ENCODE assay signal across 1 cellular context in the genomic region with DNA sequence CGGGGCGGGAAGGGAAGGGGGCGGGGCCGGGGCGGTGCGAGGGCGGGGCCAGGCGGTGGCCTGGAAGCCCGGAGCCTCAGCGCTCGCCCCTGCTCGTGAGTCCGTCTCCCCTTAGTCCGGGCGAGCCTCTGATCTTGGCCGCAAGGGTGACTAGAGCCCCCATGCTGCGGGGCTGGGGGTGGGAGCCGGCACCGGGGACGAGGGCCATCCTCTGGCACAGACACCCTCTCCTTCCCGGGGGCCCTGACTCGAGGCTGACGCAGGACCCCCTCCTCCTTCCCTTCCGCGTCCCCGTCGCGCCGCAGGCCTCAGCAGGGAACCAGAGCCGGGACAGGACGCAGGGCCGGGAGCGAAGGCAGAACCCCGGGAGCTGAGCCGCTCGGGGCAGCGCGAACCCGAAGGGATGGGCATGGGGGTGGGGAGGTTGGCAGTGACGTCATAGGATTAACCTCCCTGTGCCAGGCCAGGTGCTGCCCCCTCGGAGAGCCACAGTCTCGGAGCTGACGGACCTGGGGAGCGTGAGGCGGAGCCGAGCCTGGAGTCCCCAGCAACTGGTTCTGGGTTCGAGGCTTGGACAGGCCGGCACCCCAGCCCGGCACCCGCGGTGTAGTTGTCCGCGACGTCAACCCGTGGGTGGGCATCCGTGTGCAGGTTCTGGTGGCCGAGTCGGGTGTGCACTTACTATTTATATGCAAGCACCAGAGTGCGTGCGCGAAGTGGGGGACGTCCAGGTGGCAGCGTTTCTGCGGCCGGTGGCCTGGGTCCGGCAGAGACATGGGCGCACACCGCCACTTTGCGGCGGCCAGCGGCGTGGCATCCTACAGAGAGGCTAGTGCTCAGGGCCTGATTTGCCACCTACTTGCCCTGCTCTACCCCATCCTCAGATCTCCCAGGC.
TF ChIP-seq lines count a peak whose summit lies in the region.

No MANE protein-coding gene starts in this region.

TF ChIP-seq in HepG2, 621 proteins besides CTCF, POLR2A, EP300 and RAD21 (continued from another document and continues in another):
- TF ChIP-seq, protein P1, sequence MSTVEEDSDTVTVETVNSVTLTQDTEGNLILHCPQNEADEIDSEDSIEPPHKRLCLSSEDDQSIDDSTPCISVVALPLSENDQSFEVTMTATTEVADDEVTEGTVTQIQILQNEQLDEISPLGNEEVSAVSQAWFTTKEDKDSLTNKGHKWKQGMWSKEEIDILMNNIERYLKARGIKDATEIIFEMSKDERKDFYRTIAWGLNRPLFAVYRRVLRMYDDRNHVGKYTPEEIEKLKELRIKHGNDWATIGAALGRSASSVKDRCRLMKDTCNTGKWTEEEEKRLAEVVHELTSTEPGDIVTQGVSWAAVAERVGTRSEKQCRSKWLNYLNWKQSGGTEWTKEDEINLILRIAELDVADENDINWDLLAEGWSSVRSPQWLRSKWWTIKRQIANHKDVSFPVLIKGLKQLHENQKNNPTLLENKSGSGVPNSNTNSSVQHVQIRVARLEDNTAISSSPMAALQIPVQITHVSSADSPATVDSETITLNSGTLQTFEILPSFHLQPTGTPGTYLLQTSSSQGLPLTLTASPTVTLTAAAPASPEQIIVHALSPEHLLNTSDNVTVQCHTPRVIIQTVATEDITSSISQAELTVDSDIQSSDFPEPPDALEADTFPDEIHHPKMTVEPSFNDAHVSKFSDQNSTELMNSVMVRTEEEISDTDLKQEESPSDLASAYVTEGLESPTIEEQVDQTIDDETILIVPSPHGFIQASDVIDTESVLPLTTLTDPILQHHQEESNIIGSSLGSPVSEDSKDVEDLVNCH (CRISPR knock-in tag; IDR thresholded peaks at IDR 0.05) = no peak
- TF ChIP-seq CHCHD3 (CRISPR knock-in tag; IDR thresholded peaks at IDR 0.05) = 0 out of 2 replicates have a peak, but pooled peaks have one; percentile 57
- TF ChIP-seq SRY (CRISPR knock-in tag; IDR thresholded peaks at IDR 0.05) = peak; percentile 57; the same call in 1 of the 2 replicates
- TF ChIP-seq ZNF607 (CRISPR knock-in tag; IDR thresholded peaks at IDR 0.05; ENCODE audit: borderline replicate concordance) = peak; percentile 82
- TF ChIP-seq GTF3A (CRISPR knock-in tag; conservative IDR thresholded peaks at IDR 0.05) = no peak; the same call in 1 of the 2 replicates
- TF ChIP-seq MBNL3 (CRISPR knock-in tag; conservative IDR thresholded peaks at IDR 0.05) = no peak
- TF ChIP-seq HNRNPUL1 (IDR thresholded peaks at IDR 0.05; ENCODE audit: low read depth, low read length) = no peak
- no peak for TF ChIP-seq HES4 (CRISPR knock-in tag; IDR thresholded peaks at IDR 0.05; ENCODE audit: borderline replicate concordance)
- no peak for TF ChIP-seq SIX4 (CRISPR knock-in tag; IDR thresholded peaks at IDR 0.05)
- TF ChIP-seq ZNF510 (CRISPR knock-in tag; IDR thresholded peaks at IDR 0.05; ENCODE audit: low read depth) = peak; percentile 90; the same call in 1 of the 2 replicates
- peak; percentile 43; the same call in 1 of the 2 replicates for TF ChIP-seq SP5 (CRISPR knock-in tag; IDR thresholded peaks at IDR 0.05; ENCODE audit: borderline replicate concordance, low read depth)
- no peak for TF ChIP-seq ZSCAN12 (CRISPR knock-in tag; IDR thresholded peaks at IDR 0.05)
- peak; percentile 25; the same call in 1 of the 2 replicates for TF ChIP-seq RNF2 (conservative IDR thresholded peaks at IDR 0.05; ENCODE audit: low read depth)
- TF ChIP-seq FIP1L1 (IDR thresholded peaks at IDR 0.05; ENCODE audit: borderline replicate concordance, insufficient read depth, low read depth, low read length) = 0 out of 2 replicates have a peak, but pooled peaks have one; percentile 39
- no peak for TF ChIP-seq HNRNPH1 (optimal IDR thresholded peaks at IDR 0.05; ENCODE audit: low read depth, low read length)
- TF ChIP-seq RFX5 (IDR thresholded peaks at IDR 0.05; ENCODE audit: low read depth, low read length) = no peak
- TF ChIP-seq PRPF4 (IDR thresholded peaks at IDR 0.05; ENCODE audit: low read depth, low read length, poor library complexity, severe bottlenecking) = no peak
- no peak for TF ChIP-seq KLF9 (CRISPR knock-in tag; IDR thresholded peaks at IDR 0.05; ENCODE audit: low read depth)
- no peak; the same call in 1 of the 2 replicates for TF ChIP-seq ZNF766 (CRISPR knock-in tag; IDR thresholded peaks at IDR 0.05; ENCODE audit: borderline replicate concordance)
- TF ChIP-seq, protein P2, sequence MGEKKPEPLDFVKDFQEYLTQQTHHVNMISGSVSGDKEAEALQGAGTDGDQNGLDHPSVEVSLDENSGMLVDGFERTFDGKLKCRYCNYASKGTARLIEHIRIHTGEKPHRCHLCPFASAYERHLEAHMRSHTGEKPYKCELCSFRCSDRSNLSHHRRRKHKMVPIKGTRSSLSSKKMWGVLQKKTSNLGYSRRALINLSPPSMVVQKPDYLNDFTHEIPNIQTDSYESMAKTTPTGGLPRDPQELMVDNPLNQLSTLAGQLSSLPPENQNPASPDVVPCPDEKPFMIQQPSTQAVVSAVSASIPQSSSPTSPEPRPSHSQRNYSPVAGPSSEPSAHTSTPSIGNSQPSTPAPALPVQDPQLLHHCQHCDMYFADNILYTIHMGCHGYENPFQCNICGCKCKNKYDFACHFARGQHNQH (CRISPR knock-in tag; IDR thresholded peaks at IDR 0.05) = peak; percentile 49; the same call in 1 of the 2 replicates
- peak; percentile 64; the same call in 1 of the 2 replicates for TF ChIP-seq ZNF589 (CRISPR knock-in tag; conservative IDR thresholded peaks at IDR 0.05)
- TF ChIP-seq MAFF (IDR thresholded peaks at IDR 0.05; ENCODE audit: low read depth, low read length) = no peak
- no peak for TF ChIP-seq ZNF253 (CRISPR knock-in tag; IDR thresholded peaks at IDR 0.05; ENCODE audit: borderline replicate concordance)
- TF ChIP-seq TCF7 (IDR thresholded peaks at IDR 0.05; ENCODE audit: low read depth) = no peak
- TF ChIP-seq NCOA2 (CRISPR knock-in tag; IDR thresholded peaks at IDR 0.05) = no peak
- no peak for TF ChIP-seq DR1 (CRISPR knock-in tag; IDR thresholded peaks at IDR 0.05)
- no peak; the same call in 1 of the 2 replicates for TF ChIP-seq ETV5 (CRISPR knock-in tag; IDR thresholded peaks at IDR 0.05; ENCODE audit: borderline replicate concordance)
- TF ChIP-seq NCOA5 (CRISPR knock-in tag; IDR thresholded peaks at IDR 0.05) = no peak
- peak; percentile 94 for TF ChIP-seq FOXC1 (CRISPR knock-in tag; IDR thresholded peaks at IDR 0.05; ENCODE audit: borderline replicate concordance)
- no peak for TF ChIP-seq BRCA1 (CRISPR knock-in tag; IDR thresholded peaks at IDR 0.05)
- no peak for TF ChIP-seq ZSCAN25 (CRISPR knock-in tag; IDR thresholded peaks at IDR 0.05)
- TF ChIP-seq, protein P3, sequence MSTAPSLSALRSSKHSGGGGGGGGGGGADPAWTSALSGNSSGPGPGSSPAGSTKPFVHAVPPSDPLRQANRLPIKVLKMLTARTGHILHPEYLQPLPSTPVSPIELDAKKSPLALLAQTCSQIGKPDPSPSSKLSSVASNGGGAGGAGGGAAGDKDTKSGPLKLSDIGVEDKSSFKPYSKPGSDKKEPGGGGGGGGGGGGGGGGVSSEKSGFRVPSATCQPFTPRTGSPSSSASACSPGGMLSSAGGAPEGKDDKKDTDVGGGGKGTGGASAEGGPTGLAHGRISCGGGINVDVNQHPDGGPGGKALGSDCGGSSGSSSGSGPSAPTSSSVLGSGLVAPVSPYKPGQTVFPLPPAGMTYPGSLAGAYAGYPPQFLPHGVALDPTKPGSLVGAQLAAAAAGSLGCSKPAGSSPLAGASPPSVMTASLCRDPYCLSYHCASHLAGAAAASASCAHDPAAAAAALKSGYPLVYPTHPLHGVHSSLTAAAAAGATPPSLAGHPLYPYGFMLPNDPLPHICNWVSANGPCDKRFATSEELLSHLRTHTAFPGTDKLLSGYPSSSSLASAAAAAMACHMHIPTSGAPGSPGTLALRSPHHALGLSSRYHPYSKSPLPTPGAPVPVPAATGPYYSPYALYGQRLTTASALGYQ (CRISPR knock-in tag; IDR thresholded peaks at IDR 0.05) = no peak
- TF ChIP-seq POLR2AphosphoS2 (IDR thresholded peaks at IDR 0.05; ENCODE audit: low read depth, low read length) = no peak
- no peak for TF ChIP-seq GATAD1 (CRISPR knock-in tag; IDR thresholded peaks at IDR 0.05)
- no peak for TF ChIP-seq NR2F6 (IDR thresholded peaks at IDR 0.05)
- TF ChIP-seq NR2F6 (CRISPR knock-in tag; IDR thresholded peaks at IDR 0.05) = 0 out of 2 replicates have a peak, but pooled peaks have one; percentile 8
- TF ChIP-seq, protein P4, sequence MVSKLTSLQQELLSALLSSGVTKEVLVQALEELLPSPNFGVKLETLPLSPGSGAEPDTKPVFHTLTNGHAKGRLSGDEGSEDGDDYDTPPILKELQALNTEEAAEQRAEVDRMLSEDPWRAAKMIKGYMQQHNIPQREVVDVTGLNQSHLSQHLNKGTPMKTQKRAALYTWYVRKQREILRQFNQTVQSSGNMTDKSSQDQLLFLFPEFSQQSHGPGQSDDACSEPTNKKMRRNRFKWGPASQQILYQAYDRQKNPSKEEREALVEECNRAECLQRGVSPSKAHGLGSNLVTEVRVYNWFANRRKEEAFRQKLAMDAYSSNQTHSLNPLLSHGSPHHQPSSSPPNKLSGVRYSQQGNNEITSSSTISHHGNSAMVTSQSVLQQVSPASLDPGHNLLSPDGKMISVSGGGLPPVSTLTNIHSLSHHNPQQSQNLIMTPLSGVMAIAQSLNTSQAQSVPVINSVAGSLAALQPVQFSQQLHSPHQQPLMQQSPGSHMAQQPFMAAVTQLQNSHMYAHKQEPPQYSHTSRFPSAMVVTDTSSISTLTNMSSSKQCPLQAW (CRISPR knock-in tag; IDR thresholded peaks at IDR 0.05) = peak; percentile 90
- no peak for TF ChIP-seq MED13 (CRISPR knock-in tag; IDR thresholded peaks at IDR 0.05)
- TF ChIP-seq, protein P5, sequence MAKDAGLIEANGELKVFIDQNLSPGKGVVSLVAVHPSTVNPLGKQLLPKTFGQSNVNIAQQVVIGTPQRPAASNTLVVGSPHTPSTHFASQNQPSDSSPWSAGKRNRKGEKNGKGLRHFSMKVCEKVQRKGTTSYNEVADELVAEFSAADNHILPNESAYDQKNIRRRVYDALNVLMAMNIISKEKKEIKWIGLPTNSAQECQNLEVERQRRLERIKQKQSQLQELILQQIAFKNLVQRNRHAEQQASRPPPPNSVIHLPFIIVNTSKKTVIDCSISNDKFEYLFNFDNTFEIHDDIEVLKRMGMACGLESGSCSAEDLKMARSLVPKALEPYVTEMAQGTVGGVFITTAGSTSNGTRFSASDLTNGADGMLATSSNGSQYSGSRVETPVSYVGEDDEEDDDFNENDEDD (CRISPR knock-in tag; IDR thresholded peaks at IDR 0.05; ENCODE audit: borderline replicate concordance) = no peak
- TF ChIP-seq ZNF567 (CRISPR knock-in tag; IDR thresholded peaks at IDR 0.05; ENCODE audit: borderline replicate concordance) = no peak; the same call in 1 of the 2 replicates
- TF ChIP-seq ZNF746 (CRISPR knock-in tag; IDR thresholded peaks at IDR 0.05) = peak; percentile 70
- TF ChIP-seq ARNT2 (CRISPR knock-in tag; IDR thresholded peaks at IDR 0.05; ENCODE audit: low read depth) = peak; percentile 60
- TF ChIP-seq, protein P6, sequence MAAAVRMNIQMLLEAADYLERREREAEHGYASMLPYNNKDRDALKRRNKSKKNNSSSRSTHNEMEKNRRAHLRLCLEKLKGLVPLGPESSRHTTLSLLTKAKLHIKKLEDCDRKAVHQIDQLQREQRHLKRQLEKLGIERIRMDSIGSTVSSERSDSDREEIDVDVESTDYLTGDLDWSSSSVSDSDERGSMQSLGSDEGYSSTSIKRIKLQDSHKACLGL (CRISPR knock-in tag; IDR thresholded peaks at IDR 0.05) = peak; percentile 69; the same call in 1 of the 2 replicates
- TF ChIP-seq ZNF850 (CRISPR knock-in tag; conservative IDR thresholded peaks at IDR 0.05) = peak; percentile 95; the same call in 1 of the 2 replicates
- no peak for TF ChIP-seq RFXANK (CRISPR knock-in tag; IDR thresholded peaks at IDR 0.05)
- TF ChIP-seq, protein P7, sequence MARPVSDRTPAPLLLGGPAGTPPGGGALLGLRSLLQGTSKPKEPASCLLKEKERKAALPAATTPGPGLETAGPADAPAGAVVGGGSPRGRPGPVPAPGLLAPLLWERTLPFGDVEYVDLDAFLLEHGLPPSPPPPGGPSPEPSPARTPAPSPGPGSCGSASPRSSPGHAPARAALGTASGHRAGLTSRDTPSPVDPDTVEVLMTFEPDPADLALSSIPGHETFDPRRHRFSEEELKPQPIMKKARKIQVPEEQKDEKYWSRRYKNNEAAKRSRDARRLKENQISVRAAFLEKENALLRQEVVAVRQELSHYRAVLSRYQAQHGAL (CRISPR knock-in tag; IDR thresholded peaks at IDR 0.05; ENCODE audit: not compliant biosample characterization) = no peak
- TF ChIP-seq DNMT1 (CRISPR knock-in tag; IDR thresholded peaks at IDR 0.05) = no peak
- TF ChIP-seq ZNF557 (CRISPR knock-in tag; IDR thresholded peaks at IDR 0.05) = peak; percentile 71; the same call in 1 of the 2 replicates
- 0 out of 2 replicates have a peak, but pooled peaks have one; percentile 61 for TF ChIP-seq IRX3 (CRISPR knock-in tag; IDR thresholded peaks at IDR 0.05; ENCODE audit: borderline replicate concordance, low read depth)
- peak; percentile 32; the same call in 1 of the 2 replicates for TF ChIP-seq ZNF598 (CRISPR knock-in tag; IDR thresholded peaks at IDR 0.05; ENCODE audit: borderline replicate concordance)
- peak; percentile 47; the same call in 1 of the 2 replicates for TF ChIP-seq YEATS4 (CRISPR knock-in tag; IDR thresholded peaks at IDR 0.05; ENCODE audit: borderline replicate concordance)
- TF ChIP-seq, protein P8, sequence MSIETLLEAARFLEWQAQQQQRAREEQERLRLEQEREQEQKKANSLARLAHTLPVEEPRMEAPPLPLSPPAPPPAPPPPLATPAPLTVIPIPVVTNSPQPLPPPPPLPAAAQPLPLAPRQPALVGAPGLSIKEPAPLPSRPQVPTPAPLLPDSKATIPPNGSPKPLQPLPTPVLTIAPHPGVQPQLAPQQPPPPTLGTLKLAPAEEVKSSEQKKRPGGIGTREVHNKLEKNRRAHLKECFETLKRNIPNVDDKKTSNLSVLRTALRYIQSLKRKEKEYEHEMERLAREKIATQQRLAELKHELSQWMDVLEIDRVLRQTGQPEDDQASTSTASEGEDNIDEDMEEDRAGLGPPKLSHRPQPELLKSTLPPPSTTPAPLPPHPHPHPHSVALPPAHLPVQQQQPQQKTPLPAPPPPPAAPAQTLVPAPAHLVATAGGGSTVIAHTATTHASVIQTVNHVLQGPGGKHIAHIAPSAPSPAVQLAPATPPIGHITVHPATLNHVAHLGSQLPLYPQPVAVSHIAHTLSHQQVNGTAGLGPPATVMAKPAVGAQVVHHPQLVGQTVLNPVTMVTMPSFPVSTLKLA (IDR thresholded peaks at IDR 0.05) = no peak
- peak; percentile 68; the same call in 1 of the 2 replicates for TF ChIP-seq POLR2G (IDR thresholded peaks at IDR 0.05; ENCODE audit: low read depth, low read length)
- TF ChIP-seq NONO (IDR thresholded peaks at IDR 0.05) = no peak
- TF ChIP-seq NONO (CRISPR knock-in tag; conservative IDR thresholded peaks at IDR 0.05) = peak; percentile 51
- TF ChIP-seq MXD4 (CRISPR knock-in tag; IDR thresholded peaks at IDR 0.05) = no peak
- TF ChIP-seq STAT5B (CRISPR knock-in tag; IDR thresholded peaks at IDR 0.05) = no peak
- TF ChIP-seq PHF8 (CRISPR knock-in tag; IDR thresholded peaks at IDR 0.05) = peak; percentile 90
- no peak for TF ChIP-seq PHB2 (IDR thresholded peaks at IDR 0.05; ENCODE audit: partially characterized antibody)
- peak; percentile 60 for TF ChIP-seq GATAD2A (CRISPR knock-in tag; IDR thresholded peaks at IDR 0.05)
- TF ChIP-seq SRF (IDR thresholded peaks at IDR 0.05; ENCODE audit: low read depth, low read length) = no peak
